Comparison of ENCODE assay signal across 14 cellular contexts in genomic region chr22:19873960-19874306, GRCh38. TPM values are rescaled to one million over a fixed set of nuclear protein-coding genes. Genes with fewer than 3 reads are reported as not detected.
DNase-seq lines count a peak whose midpoint lies in the region; ATAC-seq and TF ChIP-seq lines count a peak whose summit lies in the region.
"Had no signal": no experiment of that assay in that cellular context is flagged by ENCODE, and none has a peak within 500 bp of the region (broad histone marks: within the 10 kb centered on the region; RNA-seq: fewer than 3 reads in every experiment).

No MANE protein-coding gene starts in this region.

- POLR2A ChIA-PET in activated CD4-positive, alpha-beta T cell treated with anti-CD3 and anti-CD28 coated beads for 36 hours (lab: Charles Lee), result no interaction called here
- POLR2A ChIA-PET in Panc1 (lab: Charles Lee), result no interaction called here

- no peaks in the 10 kb centered on the region for H4K20me1 ChIP-seq in GM23338 (replicated peaks; ENCODE audit: insufficient read depth)

- no peak for ATAC-seq in activated CD4-positive, alpha-beta T cell treated with anti-CD3 and anti-CD28 coated beads for 36 hours
- no peak for ATAC-seq in Panc1
- ATAC-seq in HG02588 (IDR thresholded peaks at IDR 0.05; ENCODE audit: unreplicated experiment), result no peak
- ATAC-seq in GM23338, result no peak
- ATAC-seq: gastrocnemius medialis had no signal

- peak overlapping the region; percentile 29 for H3K27ac Mint-ChIP-seq in activated CD4-positive, alpha-beta T cell treated with anti-CD3 and anti-CD28 coated beads for 36 hours
- no peak overlapping the region for H3K27ac Mint-ChIP-seq in GM23338

- no peaks in the 10 kb centered on the region for H3K27me3 Mint-ChIP-seq in activated CD4-positive, alpha-beta T cell treated with anti-CD3 and anti-CD28 coated beads for 36 hours
- peaks cover 12% of the 10 kb centered on the region for H3K27me3 Mint-ChIP-seq in GM23338 (ENCODE audit: insufficient read depth, low read depth, poor library complexity)

- H3K27ac ChIP-seq in Panc1 (ENCODE audit: low read length) (peak overlapping the region; percentile 69), skin epidermis (peak overlapping the region in 13 of 21 experiments; percentile 34 to 78 (median 61)), GM23338 (ENCODE audit: low read depth) (no peak overlapping the region)
- H3K27ac ChIP-seq: gastrocnemius medialis had no signal

- in situ Hi-C loops in Panc1 (cut with HindIII; ENCODE audit: low pct_unique_long_range_greater_than_20kb, low sequenced_read_pairs), result no loop called here

- H3K27me3 ChIP-seq in Panc1 (ENCODE audit: control insufficient read depth, insufficient read depth, low read length), result no peaks in the 10 kb centered on the region
- H3K27me3 ChIP-seq in GM23338 (ENCODE audit: insufficient read depth), result no peaks in the 10 kb centered on the region
- H3K27me3 ChIP-seq: gastrocnemius medialis, sigmoid colon had no signal

- no peak for TF ChIP-seq CTCF in Panc1 (IDR thresholded peaks at IDR 0.05)
- no peak for TF ChIP-seq CTCF in GM23338 (conservative IDR thresholded peaks at IDR 0.05; ENCODE audit: low read depth in 2 of 2)

- H2AFZ ChIP-seq in GM23338, result no peak overlapping the region

- DNase-seq in activated CD4-positive, alpha-beta T cell treated with anti-CD3 and anti-CD28 coated beads for 36 hours, result peak; percentile 18
- DNase-seq in activated CD4-positive, alpha-beta T cell treated with anti-CD3 and anti-CD28 coated beads, Interleukin-2, amount 50 U/mL, for 4 hours, result no peak
- DNase-seq in Panc1 (ENCODE audit: low read depth, low spot score), result no peak
- peak; percentile 47 for DNase-seq in islet precursor cell
- DNase-seq in GM23338 (ENCODE audit: low spot score), result no peak
- no peak for DNase-seq in erythroblast (lab: John Stamatoyannopoulos, UW)
- DNase-seq: DMS 273 treated with DMSO at 0.1 percent for 48 hours; effector CD4-positive, alpha-beta T cell; SIG-M5 had no signal

- H3K9me3 Mint-ChIP-seq in activated CD4-positive, alpha-beta T cell treated with anti-CD3 and anti-CD28 coated beads for 36 hours (ENCODE audit: low read depth), result no peaks in the 10 kb centered on the region
- H3K9me3 Mint-ChIP-seq in GM23338, result no peaks in the 10 kb centered on the region

- no peaks in the 10 kb centered on the region for H3K79me2 ChIP-seq in GM23338 (replicated peaks; ENCODE audit: insufficient read depth)

- peaks cover 10% of the 10 kb centered on the region for H3K4me1 Mint-ChIP-seq in activated CD4-positive, alpha-beta T cell treated with anti-CD3 and anti-CD28 coated beads for 36 hours
- peaks cover 6% of the 10 kb centered on the region for H3K4me1 Mint-ChIP-seq in GM23338

- no peaks in the 10 kb centered on the region for H3K9me3 ChIP-seq in Panc1 (ENCODE audit: control insufficient read depth, insufficient read depth, low read depth, low read length)
- H3K9me3 ChIP-seq: A549, gastrocnemius medialis, sigmoid colon had no signal

- no peaks in the 10 kb centered on the region for H3F3A ChIP-seq in GM23338 (replicated peaks; ENCODE audit: low read depth)

- H3K4me3 Mint-ChIP-seq in activated CD4-positive, alpha-beta T cell treated with anti-CD3 and anti-CD28 coated beads for 36 hours, result no peak overlapping the region
- H3K4me3 Mint-ChIP-seq in GM23338, result no peak overlapping the region

- H3K36me3 Mint-ChIP-seq in activated CD4-positive, alpha-beta T cell treated with anti-CD3 and anti-CD28 coated beads for 36 hours (ENCODE audit: low read depth), result no peaks in the 10 kb centered on the region
- no peaks in the 10 kb centered on the region for H3K36me3 Mint-ChIP-seq in GM23338 (ENCODE audit: low read depth)

- CTCF ChIA-PET in activated CD4-positive, alpha-beta T cell treated with anti-CD3 and anti-CD28 coated beads for 36 hours (lab: Charles Lee), result no interaction called here
- CTCF ChIA-PET in Panc1 (lab: Charles Lee), result no interaction called here

- no peak overlapping the region for H3K4me3 ChIP-seq in Panc1 (ENCODE audit: low read depth in 2 of 2, low read length in 2 of 2)
- H3K4me3 ChIP-seq in skin epidermis, result no peak overlapping the region
- no peak overlapping the region for H3K4me3 ChIP-seq in GM23338
- H3K4me3 ChIP-seq: A549, gastrocnemius medialis, sigmoid colon had no signal

- no peak overlapping the region for H3K4me2 ChIP-seq in GM23338
- H3K4me2 ChIP-seq: A549 had no signal

- no peaks in the 10 kb centered on the region for H3K9me2 ChIP-seq in GM23338 (ENCODE audit: insufficient read depth)

- TF ChIP-seq POLR2A in erythroblast (IDR thresholded peaks at IDR 0.05; ENCODE audit: low read length), result no peak

- H3K4me1 ChIP-seq in Panc1 (ENCODE audit: control insufficient read depth, insufficient read depth, low read length), result peaks cover 61% of the 10 kb centered on the region
- H3K4me1 ChIP-seq in GM23338 (ENCODE audit: insufficient read depth), result no peaks in the 10 kb centered on the region
- H3K4me1 ChIP-seq: gastrocnemius medialis had no signal

- H3K36me3 ChIP-seq in Panc1 (ENCODE audit: control insufficient read depth, insufficient read depth, low read length) (no peaks in the 10 kb centered on the region), GM23338 (ENCODE audit: insufficient read depth) (no peaks in the 10 kb centered on the region)
- H3K36me3 ChIP-seq: gastrocnemius medialis had no signal

- intact Hi-C loops in activated CD4-positive, alpha-beta T cell treated with anti-CD3 and anti-CD28 coated beads for 36 hours (cut with DNase I, micrococcal nuclease), result loop anchor here in 1 of 2 experiments (1.0 kb wide), 1 partner anchor 17 kb away; no protein-coding TSS in a partner anchor
- intact Hi-C loops in Panc1 (cut with micrococcal nuclease; ENCODE audit: unreplicated experiment), result no loop called here

- no TSS peak for BruUV-seq in Panc1 (replicated peaks; lab: Mats Ljungman, UMichigan)

TF ChIP-seq in GM23338, 12 proteins besides CTCF, POLR2A, EP300 and RAD21 (continues in another document):
- TF ChIP-seq NANOG (IDR thresholded peaks at IDR 0.05; ENCODE audit: borderline replicate concordance) (no peak), EZH2phosphoT487 (IDR thresholded peaks at IDR 0.05; ENCODE audit: unreplicated experiment) (no peak), STAT1 (IDR thresholded peaks at IDR 0.05; ENCODE audit: unreplicated experiment) (no peak), REST (IDR thresholded peaks at IDR 0.05; ENCODE audit: unreplicated experiment) (no peak), POLR2AphosphoS5 (IDR thresholded peaks at IDR 0.05; ENCODE audit: low read depth) (no peak), JUNB (IDR thresholded peaks at IDR 0.05; ENCODE audit: unreplicated experiment) (no peak), ETS1 (IDR thresholded peaks at IDR 0.05) (no peak)

RNA-seq across cellular contexts. Expression of gene GNB1L, which starts 19.3 kb away (rescaled TPM):
- 10 to 100 TPM in 1 of 2 experiments, 1 to 10 TPM in 1; 7.6 to 12.4 TPM for total RNA-seq in activated CD4-positive, alpha-beta T cell treated with anti-CD3 and anti-CD28 coated beads for 36 hours
- total RNA-seq in Panc1 (2021; ENCODE audit: unreplicated experiment), result 12.2 TPM
- polyA plus RNA-seq in Panc1 (2012; ENCODE audit: insufficient read length), result 10.2 TPM
- 19.2 and 27.8 TPM in 2 replicates for total RNA-seq in GM23338 (2014; rRNA removed; shearing (Covaris generic))
- 15.2 and 17.4 TPM in 2 replicates for polyA plus RNA-seq in GM23338 (2016; fragmentation: Nextera tagmentation; extraction: Ambion mirVana)

RNA-seq across cellular contexts. Expression of gene RTL10, which starts 19.3 kb away (rescaled TPM):
- total RNA-seq in activated CD4-positive, alpha-beta T cell treated with anti-CD3 and anti-CD28 coated beads for 36 hours, result 10 to 100 TPM; 14.9 to 15.6 TPM
- 26.7 TPM for total RNA-seq in Panc1 (2021; ENCODE audit: unreplicated experiment)
- polyA plus RNA-seq in Panc1 (2012; ENCODE audit: insufficient read length), result 22.5 TPM
- total RNA-seq in GM23338 (2014; rRNA removed; shearing (Covaris generic)), result 17.4 and 19.2 TPM in 2 replicates
- 7.8 and 9.4 TPM in 2 replicates for polyA plus RNA-seq in GM23338 (2016; fragmentation: Nextera tagmentation; extraction: Ambion mirVana)

Comparison
In these comparisons a context has a peak if more than half of its experiments do, and no peak if none do; other contexts are left out.
1. DNase-seq: peak in activated CD4-positive, alpha-beta T cell treated with anti-CD3 and anti-CD28 coated beads for 36 hours (single experiment) and islet precursor cell (single experiment); none in activated CD4-positive, alpha-beta T cell treated with anti-CD3 and anti-CD28 coated beads, Interleukin-2, amount 50 U/mL, for 4 hours (0 of 2), Panc1 (single experiment), GM23338 (single experiment) and erythroblast (0 of 2).